In the genomic region with DNA sequence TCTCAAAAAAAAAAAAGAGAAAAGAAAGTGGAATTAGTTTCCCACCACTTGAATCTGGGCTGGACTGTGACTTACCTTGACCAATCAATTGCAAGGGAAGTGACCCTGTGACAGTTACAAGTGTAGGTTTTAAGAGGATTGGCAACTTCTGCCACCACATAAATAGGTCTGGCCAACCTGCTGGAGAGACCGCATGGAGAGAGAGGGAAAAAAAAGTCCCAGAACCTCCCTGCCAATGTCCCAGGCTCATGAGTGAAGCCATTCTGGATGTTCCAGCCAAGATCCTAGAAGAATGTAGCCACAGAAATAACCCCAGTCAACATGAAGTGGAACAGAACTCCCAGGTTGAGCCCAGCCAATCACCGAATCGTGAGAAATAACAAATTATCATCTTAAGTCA, we compare ENCODE assay signal across 22 cellular contexts.
"Had no signal": no experiment of that assay in that cellular context is flagged by ENCODE, and none has a peak within 500 bp of the region (broad histone marks: within the 10 kb centered on the region; RNA-seq: fewer than 3 reads in every experiment).

No MANE protein-coding gene starts in this region.

- H3K9ac ChIP-seq: KMS-11 had no signal

- H3K27ac Mint-ChIP-seq: IgD-negative memory B cell had no signal

- H3K36me3 ChIP-seq: SJCRH30 had no signal

- H3K27ac ChIP-seq: KMS-11, SJCRH30 had no signal

- H3K4me2 ChIP-seq: KMS-11 had no signal

- ATAC-seq: HepG2, K562, SK-N-SH treated with all-trans-retinoic acid at 6 μM for 48 hours had no signal

- DNase-seq: Kasumi-1, MV-4-11, NCI-H1048, NCI-H1105, NCI-H1417, NCI-H1436 treated with DMSO at 0.1 percent for 48 hours, NCI-H1694, NCI-H187 treated with DMSO at 0.1 percent for 48 hours, NCI-H2029 treated with DMSO at 0.1 percent for 48 hours, NCI-H2227 treated with DMSO at 0.1 percent for 48 hours, NCI-H524, NCI-H69, NCI-H774, RPMI8226, SHP77 treated with DMSO at 0.1 percent for 48 hours, SJCRH30 had no signal

- H3K4me3 ChIP-seq: K562, SJCRH30 had no signal

- H3K4me3 Mint-ChIP-seq: IgD-negative memory B cell had no signal

- H3K9me3 ChIP-seq: SJCRH30 had no signal

- FAIRE-seq: HepG2, K562, RCC 7860 had no signal

- H3K27me3 ChIP-seq: SJCRH30 had no signal

- H3K36me3 Mint-ChIP-seq: IgD-negative memory B cell had no signal

- H3K27me3 Mint-ChIP-seq: IgD-negative memory B cell had no signal
